Comparison of ENCODE assay signal across 8 cellular contexts in the genomic region with DNA sequence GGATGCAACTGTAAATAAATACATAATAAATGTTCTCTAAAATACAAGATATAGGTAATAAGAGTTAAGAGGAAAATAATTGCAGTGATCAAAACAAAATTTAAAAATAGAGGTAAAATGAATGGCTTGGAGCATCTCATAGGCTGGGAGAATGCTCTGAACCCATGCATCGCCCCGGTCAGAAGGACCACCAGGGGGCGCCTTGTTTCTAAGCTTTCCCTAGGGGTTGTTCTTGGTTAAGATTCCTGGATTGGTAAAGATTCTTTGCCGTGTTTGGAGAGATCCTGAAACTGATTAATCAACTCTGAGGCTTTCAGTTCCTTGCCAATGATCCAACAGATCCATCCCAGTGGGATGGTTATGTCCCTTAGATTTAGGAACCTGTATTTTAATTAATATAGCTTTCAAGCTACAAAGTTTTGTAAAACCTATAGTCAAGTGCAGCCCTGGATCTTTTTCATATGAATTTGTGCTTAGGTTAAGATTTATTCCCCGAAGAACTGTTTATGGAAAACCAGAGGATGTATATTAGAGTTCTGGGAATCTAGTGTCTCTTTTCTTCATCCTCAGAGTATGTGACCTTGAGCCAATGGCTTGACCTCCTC. TPM values are rescaled to one million over a fixed set of nuclear protein-coding genes. Genes with fewer than 3 reads are reported as not detected.
DNase-seq lines count a peak whose midpoint lies in the region; ATAC-seq and TF ChIP-seq lines count a peak whose summit lies in the region.

No MANE protein-coding gene starts in this region.

- H3K9me3 ChIP-seq in HAP-1 (no peaks in the 10 kb centered on the region), liver (ENCODE audit: control insufficient read depth in 4 of 4, low read length in 3 of 4) (no peaks in the 10 kb centered on the region)

- peaks cover 4% of the 10 kb centered on the region for H3K4me1 Mint-ChIP-seq in activated CD4-positive, alpha-beta T cell treated with anti-CD3 and anti-CD28 coated beads, Interleukin-2, amount 10 ng/mL, durations not matched to agents 7 days and 5 days

- H3K4me3 ChIP-seq in AG10803 (ENCODE audit: low read length) (no peak overlapping the region), HAP-1 (no peak overlapping the region), choroid plexus epithelial cell (ENCODE audit: low read depth, low read length) (no peak overlapping the region), liver (ENCODE audit: low read depth in 1 of 3, low read length in 3 of 3) (no peak overlapping the region)

- no peak for ATAC-seq in HG03095 (IDR thresholded peaks at IDR 0.05; ENCODE audit: unreplicated experiment)

- no peaks in the 10 kb centered on the region for H3K36me3 Mint-ChIP-seq in activated CD4-positive, alpha-beta T cell treated with anti-CD3 and anti-CD28 coated beads, Interleukin-2, amount 10 ng/mL, durations not matched to agents 7 days and 5 days (ENCODE audit: low read depth)

- peaks cover 19% of the 10 kb centered on the region for H3K27me3 ChIP-seq in HAP-1 (ENCODE audit: low read depth)
- peaks cover 0 to 2% (median 0%) of the 10 kb centered on the region in 4 donors for H3K27me3 ChIP-seq in liver (ENCODE audit: control insufficient read depth in 4 of 4, insufficient read depth in 4 of 4, low read length in 3 of 4)

- POLR2A ChIA-PET in activated CD4-positive, alpha-beta T cell treated with anti-CD3 and anti-CD28 coated beads, Interleukin-2, amount 10 ng/mL, durations not matched to agents 7 days and 5 days (lab: Charles Lee): interaction anchor here (1.9 kb wide), 1 partner anchor 119 kb away, joined by 6 read pairs; no protein-coding TSS in a partner anchor

- no peak overlapping the region for H3K4me3 Mint-ChIP-seq in activated CD4-positive, alpha-beta T cell treated with anti-CD3 and anti-CD28 coated beads, Interleukin-2, amount 10 ng/mL, durations not matched to agents 7 days and 5 days

- H3K36me3 ChIP-seq in HAP-1 (replicated peaks): no peaks in the 10 kb centered on the region
- H3K36me3 ChIP-seq in liver (ENCODE audit: control insufficient read depth in 4 of 4, insufficient read depth in 3 of 4, low read depth in 1 of 4, low read length in 3 of 4): no peaks in the 10 kb centered on the region

- H3K9me3 Mint-ChIP-seq in activated CD4-positive, alpha-beta T cell treated with anti-CD3 and anti-CD28 coated beads, Interleukin-2, amount 10 ng/mL, durations not matched to agents 7 days and 5 days: no peaks in the 10 kb centered on the region

- TF ChIP-seq RAD21 in liver (IDR thresholded peaks at IDR 0.05): peak; percentile 83 to 87

- DNase-seq in AG10803 (ENCODE audit: low read depth): peak; percentile 58
- peak; percentile 54 to 85 for DNase-seq in HAP-1 (ENCODE audit: low spot score in 2 of 2)
- peak; percentile 34 to 68 for DNase-seq in NCI-H524 (lab: John Stamatoyannopoulos, UW)
- peak; percentile 86 for DNase-seq in activated CD4-positive, alpha-beta T cell treated with anti-CD3 and anti-CD28 coated beads, Interleukin-2, amount 10 ng/mL, durations not matched to agents 7 days and 5 days
- peak; percentile 76 for DNase-seq in choroid plexus epithelial cell (ENCODE audit: low read depth)
- DNase-seq in stimulated activated CD4-positive, alpha-beta T cell treated with anti-CD3 and anti-CD28 coated beads, TNF-alpha, amount 100 ng/mL, for 24 hours (ENCODE audit: low read depth in 3 of 3): peak; percentile 70 to 85 (median 77)

- TF ChIP-seq CTCF in AG10803 (conservative IDR thresholded peaks at IDR 0.05; ENCODE audit: low read length) (peak; percentile 97), choroid plexus epithelial cell (conservative IDR thresholded peaks at IDR 0.05; ENCODE audit: low read depth, low read length) (peak; percentile 94), liver (IDR thresholded peaks at IDR 0.05; ENCODE audit: low read depth, low read length, missing input control) (peak; percentile 81)

- CTCF ChIA-PET in activated CD4-positive, alpha-beta T cell treated with anti-CD3 and anti-CD28 coated beads, Interleukin-2, amount 10 ng/mL, durations not matched to agents 7 days and 5 days (lab: Charles Lee): interaction anchor here (0.7 to 3.4 kb wide), 16 partner anchors 9 to 317 kb away, joined by 3 to 49 read pairs (median 4); no protein-coding TSS in a partner anchor

- H3K27ac Mint-ChIP-seq in activated CD4-positive, alpha-beta T cell treated with anti-CD3 and anti-CD28 coated beads, Interleukin-2, amount 10 ng/mL, durations not matched to agents 7 days and 5 days: no peak overlapping the region

- H3K27me3 Mint-ChIP-seq in activated CD4-positive, alpha-beta T cell treated with anti-CD3 and anti-CD28 coated beads, Interleukin-2, amount 10 ng/mL, durations not matched to agents 7 days and 5 days: peaks cover 26% of the 10 kb centered on the region

- H3K27ac ChIP-seq in liver (ENCODE audit: low read depth in 1 of 2, low read length in 2 of 2): no peak overlapping the region

- 12% methylated on average over 5 of the region's 5 CpGs for WGBS in liver

- H3K9ac ChIP-seq in liver (ENCODE audit: low read depth in 1 of 2, low read length in 2 of 2): no peak overlapping the region

- H3K4me1 ChIP-seq in HAP-1: no peaks in the 10 kb centered on the region
- H3K4me1 ChIP-seq in liver (ENCODE audit: control insufficient read depth in 4 of 4, insufficient read depth in 4 of 4, low read length in 3 of 4): peaks cover 0 to 8% (median 3%) of the 10 kb centered on the region in 4 donors

- in situ Hi-C loops in HAP-1 (cut with MboI; ENCODE audit: low sequenced_read_pairs): loop anchor here (25.0 kb wide), 1 partner anchor 324 kb away; no protein-coding TSS in a partner anchor

TF ChIP-seq in liver, 16 proteins besides CTCF, POLR2A, EP300 and RAD21:
- TF ChIP-seq JUND (IDR thresholded peaks at IDR 0.05) (no peak), EGR1 (IDR thresholded peaks at IDR 0.05; ENCODE audit: low read depth in 2 of 2) (no peak), TAF1 (conservative IDR thresholded peaks at IDR 0.05) (no peak)

RNA-seq across cellular contexts. Expression of a gene that starts 45.3 kb away (rescaled TPM):
- 10 to 100 TPM; 66.4 to 82.5 TPM for total RNA-seq in activated CD4-positive, alpha-beta T cell treated with anti-CD3 and anti-CD28 coated beads, Interleukin-2, amount 10 ng/mL, durations not matched to agents 7 days and 5 days
- total RNA-seq in liver: 10 to 100 TPM; 32.0 to 38.1 TPM
- 10 to 100 TPM; 18.2 to 18.6 TPM for polyA plus RNA-seq in liver

RNA-seq across cellular contexts. Expression of a gene that starts 55.8 kb away (rescaled TPM):
- total RNA-seq in activated CD4-positive, alpha-beta T cell treated with anti-CD3 and anti-CD28 coated beads, Interleukin-2, amount 10 ng/mL, durations not matched to agents 7 days and 5 days: 100 to 1,000 TPM in 1 of 2 experiments, 10 to 100 TPM in 1; 98.1 to 101 TPM
- 10 to 100 TPM; 11.7 to 16.6 TPM for total RNA-seq in liver
- 100 to 1,000 TPM in 1 of 2 donors, 10 to 100 TPM in 1; 38.8 to 148 TPM for polyA plus RNA-seq in liver

Comparison
In these comparisons a context has a peak if more than half of its experiments do, and no peak if none do; other contexts are left out.
1. RNA of a gene that starts 55.8 kb away (total RNA-seq): 98.1 to 101 TPM in activated CD4-positive, alpha-beta T cell treated with anti-CD3 and anti-CD28 coated beads, Interleukin-2, amount 10 ng/mL, durations not matched to agents 7 days and 5 days; 11.7 to 16.6 TPM in liver; every median in the first group is over 4 times any median in the second.
2. Peak in every context shown above with its lines, with median percentiles within 50 percentile points of each other: DNase-seq and CTCF ChIP-seq.